10 cellular contexts compared by ENCODE assay signal in genomic region chr4:28225005-28225404, GRCh38.
DNase-seq lines count a peak whose midpoint lies in the region; TF ChIP-seq lines count a peak whose summit lies in the region.
"Had no signal": no experiment of that assay in that cellular context is flagged by ENCODE, and none has a peak within 500 bp of the region (broad histone marks: within the 10 kb centered on the region; RNA-seq: fewer than 3 reads in every experiment).

No MANE protein-coding gene starts in this region.

- H3K4me1 Mint-ChIP-seq in brain, result peaks cover 34% of the 10 kb centered on the region
- H3K4me1 Mint-ChIP-seq: T-helper 17 cell had no signal

- peaks cover 8% of the 10 kb centered on the region for H3K79me1 ChIP-seq in trophoblast cell (ENCODE audit: low read length)

- no peaks in the 10 kb centered on the region for H3K27me3 ChIP-seq in BJ (ENCODE audit: control insufficient read depth, insufficient read depth, low read length)
- no peaks in the 10 kb centered on the region for H3K27me3 ChIP-seq in trophoblast cell (ENCODE audit: insufficient read depth, low read length)
- H3K27me3 ChIP-seq: right atrium auricular region had no signal

- DNase-seq in BJ (ENCODE audit: low read depth) (no peak), NCI-H1930 (lab: John Stamatoyannopoulos, UW) (peak; percentile 3 to 5), left kidney (ENCODE audit: low read depth, low spot score) (peak; percentile 69), middle frontal gyrus (ENCODE audit: extremely low spot score, low spot score) (no peak), trophoblast cell (no peak)
- DNase-seq in activated effector memory CD4-positive, alpha-beta T cell treated with anti-CD3 and anti-CD28 coated beads, Interleukin-2, amount 50 U/mL, for 16 hours, result no peak
- no peak for DNase-seq in activated CD4-positive, alpha-beta T cell treated with anti-CD3 and anti-CD28 coated beads for 1 hour
- DNase-seq: T-helper 17 cell had no signal

- no peak overlapping the region for H3K27ac ChIP-seq in trophoblast cell (ENCODE audit: low read depth, low read length)
- H3K27ac ChIP-seq: right atrium auricular region had no signal

- peaks cover 0 to 5% of the 10 kb centered on the region in 2 experiments for H3K4me1 ChIP-seq in trophoblast cell (ENCODE audit: control insufficient read depth in 1 of 2, insufficient read depth in 2 of 2, low read length in 2 of 2)
- H3K4me1 ChIP-seq: right atrium auricular region had no signal

- no peak overlapping the region for H4K91ac ChIP-seq in trophoblast cell (ENCODE audit: low read depth, low read length)

- H3K23ac ChIP-seq in trophoblast cell (ENCODE audit: low read length), result no peak overlapping the region

- peak overlapping the region in 2 of 5 experiments; percentile 11 to 21 for H3K27ac Mint-ChIP-seq in brain
- H3K27ac Mint-ChIP-seq: T-helper 17 cell had no signal

- H3K4me3 Mint-ChIP-seq in brain, result no peak overlapping the region
- H3K4me3 Mint-ChIP-seq: T-helper 17 cell had no signal

- POLR2A ChIA-PET in BJ (lab: Charles Lee), result no interaction called here

- H3K4me3 ChIP-seq in BJ (ENCODE audit: low read depth, low read length) (no peak overlapping the region), trophoblast cell (ENCODE audit: low read depth, low read length) (no peak overlapping the region)
- H3K4me3 ChIP-seq: right atrium auricular region had no signal

- H2BK120ac ChIP-seq in trophoblast cell (ENCODE audit: insufficient read depth, low read length, poor library complexity), result no peak overlapping the region

- no peak overlapping the region for H4K12ac ChIP-seq in trophoblast cell (ENCODE audit: low read depth, low read length)

- no peak overlapping the region for H2BK5ac ChIP-seq in trophoblast cell (ENCODE audit: low read depth, low read length, poor library complexity)

- no peak overlapping the region for H2AK5ac ChIP-seq in trophoblast cell (ENCODE audit: low read length)

- H2BK12ac ChIP-seq in trophoblast cell (ENCODE audit: low read length), result no peak overlapping the region

- no peak overlapping the region for H3K4ac ChIP-seq in trophoblast cell (ENCODE audit: low read depth, low read length)

- no peak overlapping the region for H3K4me2 ChIP-seq in trophoblast cell (ENCODE audit: low read length)

- no peak overlapping the region for H4K8ac ChIP-seq in trophoblast cell (ENCODE audit: low read depth, low read length)

- H3K27me3 Mint-ChIP-seq in brain, result peaks cover 3% of the 10 kb centered on the region
- H3K27me3 Mint-ChIP-seq: T-helper 17 cell had no signal

- H3K9me3 Mint-ChIP-seq in brain, result peaks cover 0 to 5% (median 0%) of the 10 kb centered on the region in 5 experiments

- TF ChIP-seq CTCF in BJ (IDR thresholded peaks at IDR 0.05; ENCODE audit: insufficient read depth, low read depth, low read length), result peak; percentile 48
- peak; percentile 34 to 59 for TF ChIP-seq CTCF in brain (conservative IDR thresholded peaks at IDR 0.05)

- no peak overlapping the region for H3K14ac ChIP-seq in trophoblast cell (ENCODE audit: low read length)

- no peak overlapping the region for H3K9ac ChIP-seq in trophoblast cell (ENCODE audit: low read length)

- no peaks in the 10 kb centered on the region for H3K9me3 ChIP-seq in trophoblast cell (ENCODE audit: insufficient read depth, low read depth, low read length)
- H3K9me3 ChIP-seq: right atrium auricular region had no signal

- no peaks in the 10 kb centered on the region for H3K36me3 Mint-ChIP-seq in brain

- CTCF ChIA-PET in BJ (lab: Yijun Ruan, JAX), result interaction anchor here (1.3 to 2.1 kb wide), 2 partner anchors 11 to 13 kb away, joined by 3 to 7 read pairs; no protein-coding TSS in a partner anchor

- H3K79me2 ChIP-seq in trophoblast cell (ENCODE audit: control insufficient read depth, insufficient read depth, low read length, poor library complexity), result no peaks in the 10 kb centered on the region

- WGBS in trophoblast cell (ENCODE audit: extremely low coverage, insufficient coverage, insufficient read length), result no CpG with 5 or more reads among the region's 1 CpG

- H3K18ac ChIP-seq in trophoblast cell (ENCODE audit: low read length), result no peak overlapping the region

- H3K36me3 ChIP-seq in BJ (ENCODE audit: control insufficient read depth, insufficient read depth, low read length) (no peaks in the 10 kb centered on the region), trophoblast cell (ENCODE audit: control insufficient read depth in 1 of 2, insufficient read depth in 2 of 2, low read length in 2 of 2) (no peaks in the 10 kb centered on the region)
- H3K36me3 ChIP-seq: right atrium auricular region had no signal

- H2AFZ ChIP-seq in trophoblast cell (ENCODE audit: insufficient read depth, low read length, poor library complexity), result no peak overlapping the region

Comparison
In these comparisons a context has a peak if more than half of its experiments do, and no peak if none do; other contexts are left out.
1. DNase-seq: peak in NCI-H1930 (2 of 2) and left kidney (single experiment); none in BJ (single experiment), middle frontal gyrus (single experiment), activated effector memory CD4-positive, alpha-beta T cell treated with anti-CD3 and anti-CD28 coated beads, Interleukin-2, amount 50 U/mL, for 16 hours (single experiment), trophoblast cell (0 of 2) and activated CD4-positive, alpha-beta T cell treated with anti-CD3 and anti-CD28 coated beads for 1 hour (single experiment).